ENCODE assay signal across 8 cellular contexts in genomic region chr7:106057962-106058901, GRCh38. TPM values are rescaled to one million over a fixed set of nuclear protein-coding genes. Genes with fewer than 3 reads are reported as not detected.
A peak's percentile ranks its signal among the peaks of the same experiment; 100 is the strongest.
DNase-seq lines count a peak whose midpoint lies in the region; ATAC-seq and TF ChIP-seq lines count a peak whose summit lies in the region.

No MANE protein-coding gene starts in this region.

- H3K4me1 Mint-ChIP-seq in CD8-positive, alpha-beta T cell (ENCODE audit: low read depth) = peaks cover 34% of the 10 kb centered on the region

- POLR2A ChIA-PET in CD8-positive, alpha-beta T cell (lab: Charles Lee) = interaction anchor here (0.6 to 2.7 kb wide), 5 partner anchors 10 to 755 kb away, joined by 3 to 12 read pairs (median 3); partner anchors contain the start of gene SYPL1

- H3K27ac ChIP-seq in CD8-positive, alpha-beta T cell (ENCODE audit: low read depth, low read length) = no peak overlapping the region

- TF ChIP-seq CTCF in CD8-positive, alpha-beta T cell (IDR thresholded peaks at IDR 0.05) = no peak

- no peak overlapping the region for H3K4me3 ChIP-seq in CD8-positive, alpha-beta T cell (ENCODE audit: low read depth, low read length)

- H3K9me3 ChIP-seq in CD8-positive, alpha-beta T cell (ENCODE audit: low read length) = no peaks in the 10 kb centered on the region

- no peaks in the 10 kb centered on the region for H3K27me3 Mint-ChIP-seq in CD8-positive, alpha-beta T cell (ENCODE audit: low read depth)

- H3K36me3 ChIP-seq in CD8-positive, alpha-beta T cell (ENCODE audit: insufficient read depth, low read length) = no peaks in the 10 kb centered on the region

- H3K9me3 Mint-ChIP-seq in CD8-positive, alpha-beta T cell = no peaks in the 10 kb centered on the region

- H3K27me3 ChIP-seq in CD8-positive, alpha-beta T cell (ENCODE audit: insufficient read depth, low read length) = no peaks in the 10 kb centered on the region

- H3K4me3 Mint-ChIP-seq in CD8-positive, alpha-beta T cell = peak overlapping the region; percentile 5

- H3K27ac Mint-ChIP-seq in CD8-positive, alpha-beta T cell = no peak overlapping the region

- ATAC-seq in CD8-positive, alpha-beta T cell = no peak
- ATAC-seq in HG03159 (IDR thresholded peaks at IDR 0.05; ENCODE audit: unreplicated experiment) (peak; percentile 68), SK-N-SH treated with all-trans-retinoic acid at 6 μM for 48 hours (peak; percentile 60)

- peaks cover 19% of the 10 kb centered on the region for H3K4me1 ChIP-seq in CD8-positive, alpha-beta T cell (ENCODE audit: insufficient read depth, low read length)

- CTCF ChIA-PET in CD8-positive, alpha-beta T cell (lab: Charles Lee) = interaction anchor here (0.5 to 9.4 kb wide), 33 partner anchors 10 to 889 kb away, joined by 3 to 310 read pairs (median 5); no protein-coding TSS in a partner anchor

- intact Hi-C loops in CD8-positive, alpha-beta T cell (cut with DNase I, micrococcal nuclease) = loop anchor here (1.0 to 5.0 kb wide), 9 partner anchors 13 to 409 kb away; partner anchors contain the start of gene SYPL1 (in 1 of the 2)

- H3K36me3 Mint-ChIP-seq in CD8-positive, alpha-beta T cell = no peaks in the 10 kb centered on the region

- peak in 2 of 7 experiments; percentile 21 to 51 for DNase-seq in CD8-positive, alpha-beta T cell
- DNase-seq in GM19240 (ENCODE audit: insufficient read length, low spot score) = peak; percentile 30
- peak; percentile 39 for DNase-seq in kidney tubule cell (ENCODE audit: low spot score)
- DNase-seq in ureter (ENCODE audit: low spot score) = peak; percentile 88
- no peak for DNase-seq in T1000 (lab: John Stamatoyannopoulos, UW)
- no peak for DNase-seq in stimulated activated CD4-positive, alpha-beta T cell treated with anti-CD3 and anti-CD28 coated beads, Interleukin-4, amount 100 ng/mL, for 4 hours

TF ChIP-seq in SK-N-SH treated with all-trans-retinoic acid at 6 μM for 48 hours, 23 proteins besides CTCF, POLR2A, EP300 and RAD21:
- no peak for TF ChIP-seq RARB (CRISPR knock-in tag; IDR thresholded peaks at IDR 0.05)
- TF ChIP-seq ZNF8 (CRISPR knock-in tag; IDR thresholded peaks at IDR 0.05) = no peak
- no peak for TF ChIP-seq ZNF70 (CRISPR knock-in tag; IDR thresholded peaks at IDR 0.05)
- no peak for TF ChIP-seq TCF4 (CRISPR knock-in tag; IDR thresholded peaks at IDR 0.05; ENCODE audit: borderline replicate concordance)
- TF ChIP-seq ESRRG (CRISPR knock-in tag; IDR thresholded peaks at IDR 0.05) = no peak
- TF ChIP-seq OSR1 (CRISPR knock-in tag; IDR thresholded peaks at IDR 0.05) = no peak
- no peak for TF ChIP-seq CSDC2 (CRISPR knock-in tag; IDR thresholded peaks at IDR 0.05)
- TF ChIP-seq ZNF565 (CRISPR knock-in tag; conservative IDR thresholded peaks at IDR 0.05; ENCODE audit: low read depth) = no peak
- TF ChIP-seq GLIS3 (CRISPR knock-in tag; IDR thresholded peaks at IDR 0.05) = no peak
- no peak for TF ChIP-seq TOX (CRISPR knock-in tag; IDR thresholded peaks at IDR 0.05; ENCODE audit: borderline replicate concordance)
- no peak for TF ChIP-seq CSRNP3 (CRISPR knock-in tag; IDR thresholded peaks at IDR 0.05)
- no peak for TF ChIP-seq PATZ1 (CRISPR knock-in tag; IDR thresholded peaks at IDR 0.05; ENCODE audit: borderline replicate concordance)

RNA-seq across cellular contexts. Expression of gene SYPL1, which starts 53.9 kb away (rescaled TPM):
- 10 to 100 TPM; 50.0 to 51.2 TPM for total RNA-seq in CD8-positive, alpha-beta T cell
- total RNA-seq in ureter = 169 TPM

Comparison
In these comparisons a context has a peak if more than half of its experiments do, and no peak if none do; other contexts are left out.
1. DNase-seq: peak in GM19240 (single experiment), kidney tubule cell (single experiment) and ureter (single experiment); none in T1000 (single experiment) and stimulated activated CD4-positive, alpha-beta T cell treated with anti-CD3 and anti-CD28 coated beads, Interleukin-4, amount 100 ng/mL, for 4 hours (0 of 2).